Comparison of ENCODE assay signal across 23 cellular contexts in the genomic region with DNA sequence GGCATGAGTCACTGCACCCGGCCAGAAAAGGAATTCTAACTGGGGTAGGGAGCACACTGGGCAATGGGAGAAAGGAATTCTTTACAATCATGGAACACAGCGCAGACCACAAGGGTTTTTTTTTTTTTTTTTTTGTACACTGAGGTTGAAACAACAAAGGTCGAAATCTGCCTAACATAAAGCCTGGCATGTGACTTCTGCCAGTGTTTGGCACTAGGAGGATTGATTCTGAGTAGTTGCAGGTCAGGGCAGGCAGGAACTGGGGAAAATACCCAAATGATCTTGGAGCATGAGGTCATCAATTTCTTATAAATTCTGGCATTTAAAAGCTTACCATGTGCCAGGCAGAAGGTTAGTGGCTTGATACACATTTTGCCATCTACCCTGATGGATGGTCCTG.
DNase-seq lines count a peak whose midpoint lies in the region; ATAC-seq and TF ChIP-seq lines count a peak whose summit lies in the region.
"Had no signal": no experiment of that assay in that cellular context is flagged by ENCODE, and none has a peak within 500 bp of the region (broad histone marks: within the 10 kb centered on the region; RNA-seq: fewer than 3 reads in every experiment).

No MANE protein-coding gene starts in this region.

- H3K9me2 ChIP-seq in GM23338 (ENCODE audit: insufficient read depth) (no peaks in the 10 kb centered on the region), OCI-LY7 (ENCODE audit: insufficient read depth, low read length) (no peaks in the 10 kb centered on the region)

- H3K27ac Mint-ChIP-seq in GM23338: no peak overlapping the region; the same call in 1 of the 2 replicates

- intact Hi-C loops in OCI-LY7 (cut with micrococcal nuclease; ENCODE audit: unreplicated experiment): no loop called here

- H4K20me1 ChIP-seq in GM23338 (replicated peaks; ENCODE audit: insufficient read depth) (no peaks in the 10 kb centered on the region), OCI-LY7 (ENCODE audit: insufficient read depth, low read length) (no peaks in the 10 kb centered on the region)

- H3K36me3 Mint-ChIP-seq in GM23338 (ENCODE audit: low read depth): no peaks in the 10 kb centered on the region

- DNase-seq in Daoy (ENCODE audit: low read depth): peak; percentile 17
- no peak for DNase-seq in GM23338 (ENCODE audit: low spot score)
- no peak for DNase-seq in RWPE2 (ENCODE audit: low spot score)
- DNase-seq in OCI-LY7 (ENCODE audit: low spot score): no peak
- no peak for DNase-seq in NCI-H1436 (lab: John Stamatoyannopoulos, UW)
- DNase-seq: 8988T, ACHN, DMS53, Karpas-422, MV-4-11, NCI-H1105, NCI-H146, NCI-H1930, NCI-H446, NCI-H524 treated with DMSO at 0.1 percent for 48 hours, NCI-H774, PC-3, SJCRH30 had no signal

- peaks cover under 1% of the 10 kb centered on the region; the same call in 1 of the 3 replicates for H3K9me3 Mint-ChIP-seq in GM23338

- no peak for TF ChIP-seq CTCF in GM23338 (conservative IDR thresholded peaks at IDR 0.05; ENCODE audit: low read depth in 2 of 2)
- no peak for TF ChIP-seq CTCF in RWPE2 (IDR thresholded peaks at IDR 0.05; ENCODE audit: poor library complexity, severe bottlenecking)
- TF ChIP-seq CTCF in OCI-LY7 (conservative IDR thresholded peaks at IDR 0.05; ENCODE audit: low read length): no peak

- CTCF ChIA-PET in OCI-LY7 (lab: Charles Lee; ENCODE audit: unreplicated experiment): no interaction called here

- H3K27me3 ChIP-seq in GM23338 (ENCODE audit: insufficient read depth) (no peaks in the 10 kb centered on the region), RWPE2 (ENCODE audit: insufficient read depth, poor library complexity, severe bottlenecking) (no peaks in the 10 kb centered on the region)
- H3K27me3 ChIP-seq: SJCRH30 had no signal

- H3K79me2 ChIP-seq in GM23338 (replicated peaks; ENCODE audit: insufficient read depth): no peaks in the 10 kb centered on the region
- H3K79me2 ChIP-seq in OCI-LY7 (ENCODE audit: insufficient read depth, low read depth, low read length): no peaks in the 10 kb centered on the region

- ATAC-seq in GM23338 (no peak), RWPE2 (ENCODE audit: low read depth) (peak; percentile 56), esophagus mucosa (peak; percentile 75), GM18498 (IDR thresholded peaks at IDR 0.05; ENCODE audit: unreplicated experiment) (no peak)
- ATAC-seq: HepG2, PC-3, Right ventricle myocardium inferior had no signal

- H3K9me3 ChIP-seq in RWPE2 (ENCODE audit: severe bottlenecking) (no peaks in the 10 kb centered on the region), OCI-LY7 (ENCODE audit: low read length) (no peaks in the 10 kb centered on the region)
- H3K9me3 ChIP-seq: SJCRH30 had no signal

- no peaks in the 10 kb centered on the region for H3F3A ChIP-seq in GM23338 (replicated peaks; ENCODE audit: low read depth)

- H2AFZ ChIP-seq in GM23338: peak overlapping the region; percentile 56
- no peak overlapping the region for H2AFZ ChIP-seq in OCI-LY7 (ENCODE audit: low read length)

- no peak overlapping the region for H3K4me2 ChIP-seq in GM23338
- H3K4me2 ChIP-seq in OCI-LY7 (ENCODE audit: low read length): no peak overlapping the region

- H3K4me3 Mint-ChIP-seq in GM23338: no peak overlapping the region

- no peaks in the 10 kb centered on the region for H3K36me3 ChIP-seq in GM23338 (ENCODE audit: insufficient read depth)
- no peaks in the 10 kb centered on the region for H3K36me3 ChIP-seq in RWPE2 (ENCODE audit: low read depth)
- no peaks in the 10 kb centered on the region for H3K36me3 ChIP-seq in OCI-LY7 (ENCODE audit: insufficient read depth, low read length)
- H3K36me3 ChIP-seq: SJCRH30 had no signal

- H3K4me3 ChIP-seq in GM23338 (no peak overlapping the region), RWPE2 (ENCODE audit: severe bottlenecking) (no peak overlapping the region), OCI-LY7 (ENCODE audit: low read depth, low read length, poor library complexity, severe bottlenecking) (no peak overlapping the region)
- H3K4me3 ChIP-seq: SJCRH30 had no signal

- peaks cover 1% of the 10 kb centered on the region for H3K27me3 Mint-ChIP-seq in GM23338 (ENCODE audit: insufficient read depth, low read depth, poor library complexity)

- H3K4me1 Mint-ChIP-seq in GM23338: peaks cover 10% of the 10 kb centered on the region

- H3K27ac ChIP-seq in GM23338 (ENCODE audit: low read depth) (no peak overlapping the region), RWPE2 (ENCODE audit: poor library complexity, severe bottlenecking) (no peak overlapping the region), OCI-LY7 (ENCODE audit: low read depth, low read length, poor library complexity, severe bottlenecking) (no peak overlapping the region)
- H3K27ac ChIP-seq: HL-60, SJCRH30 had no signal

- BruUV-seq in OCI-LY7 (replicated peaks; lab: Mats Ljungman, UMichigan): no TSS peak

- POLR2A ChIA-PET in OCI-LY7 (lab: Charles Lee): interaction anchor here (1.1 kb wide), 1 partner anchor 21 kb away, joined by 4 read pairs; no protein-coding TSS in a partner anchor

- H3K4me1 ChIP-seq in GM23338 (ENCODE audit: insufficient read depth) (peaks cover 8% of the 10 kb centered on the region), RWPE2 (ENCODE audit: insufficient read depth, poor library complexity, severe bottlenecking) (no peaks in the 10 kb centered on the region), OCI-LY7 (ENCODE audit: insufficient read depth, low read length, poor library complexity, severe bottlenecking) (no peaks in the 10 kb centered on the region)
- H3K4me1 ChIP-seq: SJCRH30 had no signal

TF ChIP-seq in GM23338, 12 proteins besides CTCF, POLR2A, EP300 and RAD21:
- TF ChIP-seq NANOG (IDR thresholded peaks at IDR 0.05; ENCODE audit: borderline replicate concordance) (no peak), POLR2AphosphoS5 (IDR thresholded peaks at IDR 0.05; ENCODE audit: low read depth) (no peak), ZNF331 (CRISPR knock-in tag; IDR thresholded peaks at IDR 0.05; ENCODE audit: low read depth) (no peak), CREB1 (CRISPR knock-in tag; IDR thresholded peaks at IDR 0.05; ENCODE audit: low read depth) (no peak), JUNB (IDR thresholded peaks at IDR 0.05; ENCODE audit: unreplicated experiment) (no peak), EZH2 (IDR thresholded peaks at IDR 0.05; ENCODE audit: low read depth, unreplicated experiment) (no peak), STAT1 (IDR thresholded peaks at IDR 0.05; ENCODE audit: unreplicated experiment) (no peak), EZH2phosphoT487 (IDR thresholded peaks at IDR 0.05; ENCODE audit: unreplicated experiment) (no peak)
- TF ChIP-seq, protein P1, sequence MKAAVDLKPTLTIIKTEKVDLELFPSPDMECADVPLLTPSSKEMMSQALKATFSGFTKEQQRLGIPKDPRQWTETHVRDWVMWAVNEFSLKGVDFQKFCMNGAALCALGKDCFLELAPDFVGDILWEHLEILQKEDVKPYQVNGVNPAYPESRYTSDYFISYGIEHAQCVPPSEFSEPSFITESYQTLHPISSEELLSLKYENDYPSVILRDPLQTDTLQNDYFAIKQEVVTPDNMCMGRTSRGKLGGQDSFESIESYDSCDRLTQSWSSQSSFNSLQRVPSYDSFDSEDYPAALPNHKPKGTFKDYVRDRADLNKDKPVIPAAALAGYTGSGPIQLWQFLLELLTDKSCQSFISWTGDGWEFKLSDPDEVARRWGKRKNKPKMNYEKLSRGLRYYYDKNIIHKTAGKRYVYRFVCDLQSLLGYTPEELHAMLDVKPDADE (IDR thresholded peaks at IDR 0.05): no peak
- TF ChIP-seq, protein P2, sequence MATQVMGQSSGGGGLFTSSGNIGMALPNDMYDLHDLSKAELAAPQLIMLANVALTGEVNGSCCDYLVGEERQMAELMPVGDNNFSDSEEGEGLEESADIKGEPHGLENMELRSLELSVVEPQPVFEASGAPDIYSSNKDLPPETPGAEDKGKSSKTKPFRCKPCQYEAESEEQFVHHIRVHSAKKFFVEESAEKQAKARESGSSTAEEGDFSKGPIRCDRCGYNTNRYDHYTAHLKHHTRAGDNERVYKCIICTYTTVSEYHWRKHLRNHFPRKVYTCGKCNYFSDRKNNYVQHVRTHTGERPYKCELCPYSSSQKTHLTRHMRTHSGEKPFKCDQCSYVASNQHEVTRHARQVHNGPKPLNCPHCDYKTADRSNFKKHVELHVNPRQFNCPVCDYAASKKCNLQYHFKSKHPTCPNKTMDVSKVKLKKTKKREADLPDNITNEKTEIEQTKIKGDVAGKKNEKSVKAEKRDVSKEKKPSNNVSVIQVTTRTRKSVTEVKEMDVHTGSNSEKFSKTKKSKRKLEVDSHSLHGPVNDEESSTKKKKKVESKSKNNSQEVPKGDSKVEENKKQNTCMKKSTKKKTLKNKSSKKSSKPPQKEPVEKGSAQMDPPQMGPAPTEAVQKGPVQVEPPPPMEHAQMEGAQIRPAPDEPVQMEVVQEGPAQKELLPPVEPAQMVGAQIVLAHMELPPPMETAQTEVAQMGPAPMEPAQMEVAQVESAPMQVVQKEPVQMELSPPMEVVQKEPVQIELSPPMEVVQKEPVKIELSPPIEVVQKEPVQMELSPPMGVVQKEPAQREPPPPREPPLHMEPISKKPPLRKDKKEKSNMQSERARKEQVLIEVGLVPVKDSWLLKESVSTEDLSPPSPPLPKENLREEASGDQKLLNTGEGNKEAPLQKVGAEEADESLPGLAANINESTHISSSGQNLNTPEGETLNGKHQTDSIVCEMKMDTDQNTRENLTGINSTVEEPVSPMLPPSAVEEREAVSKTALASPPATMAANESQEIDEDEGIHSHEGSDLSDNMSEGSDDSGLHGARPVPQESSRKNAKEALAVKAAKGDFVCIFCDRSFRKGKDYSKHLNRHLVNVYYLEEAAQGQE (IDR thresholded peaks at IDR 0.05; ENCODE audit: unreplicated experiment): no peak

Comparison
In these comparisons a context has a peak if more than half of its experiments do, and no peak if none do; other contexts are left out.
1. ATAC-seq: peak in RWPE2 (single experiment) and esophagus mucosa (single experiment); none in GM23338 (single experiment) and GM18498 (single experiment).